8 cellular contexts compared by ENCODE assay signal in genomic region chr3:194265505-194265892, GRCh38.
DNase-seq lines count a peak whose midpoint lies in the region; ATAC-seq, FAIRE-seq and TF ChIP-seq lines count a peak whose summit lies in the region.

No MANE protein-coding gene starts in this region.

- no peak overlapping the region for H3K4me3 Mint-ChIP-seq in naive thymus-derived CD4-positive, alpha-beta T cell

- H3K79me1 ChIP-seq in mesendoderm (ENCODE audit: low read length), result no peaks in the 10 kb centered on the region

- TF ChIP-seq POLR2A in endothelial cell of umbilical vein (IDR thresholded peaks at IDR 0.05; ENCODE audit: low read depth, low read length) (no peak), GM18505 (IDR thresholded peaks at IDR 0.05; ENCODE audit: borderline replicate concordance, extremely low read depth, insufficient read depth, insufficient read length) (no peak)

- H3K27me3 Mint-ChIP-seq in naive thymus-derived CD4-positive, alpha-beta T cell, result peaks cover 0 to 16% (median 0%) of the 10 kb centered on the region in 5 donors

- no TSS peak for BruUV-seq in endothelial cell of umbilical vein (replicated peaks; lab: Mats Ljungman, UMichigan)

- intact Hi-C loops in endothelial cell of umbilical vein (cut with micrococcal nuclease), result loop anchor here (1.0 to 2.0 kb wide), 13 partner anchors 10 to 484 kb away; no protein-coding TSS in a partner anchor
- intact Hi-C loops in naive thymus-derived CD4-positive, alpha-beta T cell (cut with micrococcal nuclease), result no loop called here

- no peak overlapping the region for H3K23ac ChIP-seq in mesendoderm (ENCODE audit: low read length)

- H3K9ac ChIP-seq in endothelial cell of umbilical vein (replicated peaks; ENCODE audit: extremely low read depth, insufficient read depth, low read length) (peak overlapping the region; percentile 82), mesendoderm (ENCODE audit: low read length) (no peak overlapping the region)

- H3K4me3 ChIP-seq in AG10803 (ENCODE audit: low read length) (no peak overlapping the region), endothelial cell of umbilical vein (replicated peaks in 1 of 3; ENCODE audit: insufficient read depth in 1 of 3, low read depth in 1 of 3, low read length in 3 of 3) (no peak overlapping the region), mesendoderm (ENCODE audit: low read length) (no peak overlapping the region)
- H3K4me3 ChIP-seq in naive thymus-derived CD4-positive, alpha-beta T cell (ENCODE audit: low read length), result no peak overlapping the region

- no peaks in the 10 kb centered on the region for H4K20me1 ChIP-seq in endothelial cell of umbilical vein (replicated peaks; ENCODE audit: control insufficient read depth, extremely low read depth, insufficient read depth, low read length)

- H3K18ac ChIP-seq in mesendoderm (ENCODE audit: low read length), result no peak overlapping the region

- H3K9me3 Mint-ChIP-seq in naive thymus-derived CD4-positive, alpha-beta T cell, result no peaks in the 10 kb centered on the region

- H2AFZ ChIP-seq in endothelial cell of umbilical vein (ENCODE audit: low read depth, low read length), result no peak overlapping the region

- FAIRE-seq in endothelial cell of umbilical vein (lab: Jason Lieb, UNC), result peak; percentile 99

- peaks cover 40% of the 10 kb centered on the region for H3K4me1 ChIP-seq in endothelial cell of umbilical vein (ENCODE audit: control insufficient read depth, extremely low read depth, insufficient read depth, low read length)
- no peaks in the 10 kb centered on the region for H3K4me1 ChIP-seq in naive thymus-derived CD4-positive, alpha-beta T cell (ENCODE audit: control insufficient read depth in 2 of 2, insufficient read depth in 2 of 2, low read length in 2 of 2)
- peaks cover 2% of the 10 kb centered on the region for H3K4me1 ChIP-seq in mesendoderm (ENCODE audit: control insufficient read depth, low read depth, low read length)

- no CpG with 5 or more reads among the region's 19 CpGs for WGBS in mesendoderm (ENCODE audit: extremely low coverage, insufficient coverage, low lambda C conversion rate)

- dilution Hi-C loops in endothelial cell of umbilical vein (cut with MboI; ENCODE audit: extremely low pct_ligation_motif_present, low sequenced_read_pairs), result no loop called here

- no peaks in the 10 kb centered on the region for H3K36me3 Mint-ChIP-seq in naive thymus-derived CD4-positive, alpha-beta T cell

- H3K36me3 ChIP-seq in endothelial cell of umbilical vein (ENCODE audit: control insufficient read depth in 2 of 2, extremely low read depth in 1 of 2, insufficient read depth in 2 of 2, low read length in 2 of 2) (no peaks in the 10 kb centered on the region), mesendoderm (ENCODE audit: control insufficient read depth, insufficient read depth, low read length) (no peaks in the 10 kb centered on the region)
- H3K36me3 ChIP-seq in naive thymus-derived CD4-positive, alpha-beta T cell (ENCODE audit: control insufficient read depth in 2 of 3, insufficient read depth in 3 of 3, low read length in 3 of 3), result no peaks in the 10 kb centered on the region

- POLR2A ChIA-PET in endothelial cell of umbilical vein (lab: Charles Lee), result interaction anchor here (0.8 to 1.4 kb wide), 6 partner anchors 10 to 131 kb away, joined by 3 to 11 read pairs (median 5); partner anchors contain the start of gene HES1
- POLR2A ChIA-PET in naive thymus-derived CD4-positive, alpha-beta T cell (lab: Charles Lee), result no interaction called here

- peaks cover 0 to 25% (median 6%) of the 10 kb centered on the region in 7 donors for H3K4me1 Mint-ChIP-seq in naive thymus-derived CD4-positive, alpha-beta T cell

- H2AK5ac ChIP-seq in mesendoderm (ENCODE audit: low read length), result no peak overlapping the region

- H3K4ac ChIP-seq in mesendoderm (ENCODE audit: low read depth, low read length), result no peak overlapping the region

- H3K9me3 ChIP-seq in endothelial cell of umbilical vein (replicated peaks; ENCODE audit: control insufficient read depth, insufficient read depth, low read length), result no peaks in the 10 kb centered on the region
- no peaks in the 10 kb centered on the region for H3K9me3 ChIP-seq in naive thymus-derived CD4-positive, alpha-beta T cell (ENCODE audit: control insufficient read depth in 2 of 3, low read length in 3 of 3)

- DNase-seq in AG10803 (ENCODE audit: low read depth) (peak; percentile 95), NCI-H226 (peak; percentile 40), endothelial cell of umbilical vein (ENCODE audit: low read depth, low spot score) (peak; percentile 99), mesendoderm (no peak), NCI-H446 (lab: John Stamatoyannopoulos, UW) (no peak)
- DNase-seq in naive thymus-derived CD4-positive, alpha-beta T cell, result no peak

- H3K27me3 ChIP-seq in endothelial cell of umbilical vein (ENCODE audit: control insufficient read depth in 2 of 2, insufficient read depth in 2 of 2, low read length in 2 of 2) (no peaks in the 10 kb centered on the region), mesendoderm (ENCODE audit: insufficient read depth, low read length, poor library complexity) (no peaks in the 10 kb centered on the region)
- no peaks in the 10 kb centered on the region for H3K27me3 ChIP-seq in naive thymus-derived CD4-positive, alpha-beta T cell (ENCODE audit: control insufficient read depth in 2 of 2, insufficient read depth in 2 of 2, low read length in 2 of 2)

- peak; percentile 42 for ATAC-seq in naive thymus-derived CD4-positive, alpha-beta T cell
- ATAC-seq in GM18867 (IDR thresholded peaks at IDR 0.05; ENCODE audit: unreplicated experiment) (no peak), GM18505 (IDR thresholded peaks at IDR 0.05; ENCODE audit: unreplicated experiment) (no peak)

- CTCF ChIA-PET in endothelial cell of umbilical vein (lab: Charles Lee), result interaction anchor here (0.6 to 4.8 kb wide), 17 partner anchors 9 to 600 kb away, joined by 3 to 98 read pairs (median 5); partner anchors contain the start of gene HES1
- CTCF ChIA-PET in naive thymus-derived CD4-positive, alpha-beta T cell (lab: Charles Lee), result no interaction called here

- no peak for TF ChIP-seq CTCF in AG10803 (conservative IDR thresholded peaks at IDR 0.05; ENCODE audit: low read length)
- TF ChIP-seq CTCF in endothelial cell of umbilical vein (IDR thresholded peaks at IDR 0.05; ENCODE audit: extremely low read depth in 1 of 2, insufficient read depth in 1 of 2, low read depth in 1 of 2, low read length in 2 of 2), result no peak

- H3K4me2 ChIP-seq in endothelial cell of umbilical vein (ENCODE audit: insufficient read depth, low read length) (peak overlapping the region; percentile 43), mesendoderm (ENCODE audit: low read length) (no peak overlapping the region)

- no peak overlapping the region for H2BK5ac ChIP-seq in mesendoderm (ENCODE audit: low read length)

- H3K79me2 ChIP-seq in endothelial cell of umbilical vein (ENCODE audit: control insufficient read depth, insufficient read depth, low read length), result no peaks in the 10 kb centered on the region
- H3K79me2 ChIP-seq in mesendoderm (ENCODE audit: control insufficient read depth, insufficient read depth, low read length), result no peaks in the 10 kb centered on the region

- no peak overlapping the region for H2BK120ac ChIP-seq in mesendoderm (ENCODE audit: low read depth, low read length)

- H3K56ac ChIP-seq in mesendoderm (ENCODE audit: low read length), result no peak overlapping the region

- no peak overlapping the region for H4K8ac ChIP-seq in mesendoderm (ENCODE audit: low read depth, low read length)

- H3K9me1 ChIP-seq in endothelial cell of umbilical vein (replicated peaks; ENCODE audit: control insufficient read depth, extremely low read depth, insufficient read depth, low read length), result no peaks in the 10 kb centered on the region

- H2BK15ac ChIP-seq in mesendoderm (replicated peaks; ENCODE audit: low read depth), result no peak overlapping the region

- H3K27ac ChIP-seq in endothelial cell of umbilical vein (ENCODE audit: insufficient read depth, low read depth, low read length), result peak overlapping the region; percentile 97
- no peak overlapping the region for H3K27ac ChIP-seq in naive thymus-derived CD4-positive, alpha-beta T cell (ENCODE audit: low read depth, low read length)
- H3K27ac ChIP-seq in mesendoderm (ENCODE audit: low read depth, low read length), result no peak overlapping the region

- H4K5ac ChIP-seq in mesendoderm (ENCODE audit: low read length), result no peak overlapping the region

- no peak overlapping the region for H3K27ac Mint-ChIP-seq in naive thymus-derived CD4-positive, alpha-beta T cell

TF ChIP-seq in endothelial cell of umbilical vein, 7 proteins besides CTCF, POLR2A, EP300 and RAD21:
- TF ChIP-seq POLR2AphosphoS5 (IDR thresholded peaks at IDR 0.05; ENCODE audit: insufficient read depth, low read depth, low read length) (peak; percentile 89), MAX (IDR thresholded peaks at IDR 0.05; ENCODE audit: insufficient read depth, insufficient read length) (no peak), MYC (IDR thresholded peaks at IDR 0.05; ENCODE audit: low read depth, low read length) (peak; percentile 37), GATA2 (IDR thresholded peaks at IDR 0.05; ENCODE audit: insufficient read depth, insufficient read length, low read depth, low read length) (peak; percentile 57), FOS (IDR thresholded peaks at IDR 0.05; ENCODE audit: borderline replicate concordance, insufficient read depth, low read length) (peak; percentile 76), EZH2 (IDR thresholded peaks at IDR 0.05; ENCODE audit: borderline replicate concordance, low read depth, low read length, severe bottlenecking) (no peak), JUN (IDR thresholded peaks at IDR 0.05; ENCODE audit: borderline replicate concordance, insufficient read depth, insufficient read length, low read depth) (peak; percentile 30)

Comparison
In these comparisons a context has a peak if more than half of its experiments do, and no peak if none do; other contexts are left out.
1. DNase-seq: peak in AG10803 (single experiment), NCI-H226 (single experiment) and endothelial cell of umbilical vein (single experiment); none in naive thymus-derived CD4-positive, alpha-beta T cell (0 of 9), mesendoderm (single experiment) and NCI-H446 (0 of 2).